8 cellular contexts compared by ENCODE assay signal in the genomic region with DNA sequence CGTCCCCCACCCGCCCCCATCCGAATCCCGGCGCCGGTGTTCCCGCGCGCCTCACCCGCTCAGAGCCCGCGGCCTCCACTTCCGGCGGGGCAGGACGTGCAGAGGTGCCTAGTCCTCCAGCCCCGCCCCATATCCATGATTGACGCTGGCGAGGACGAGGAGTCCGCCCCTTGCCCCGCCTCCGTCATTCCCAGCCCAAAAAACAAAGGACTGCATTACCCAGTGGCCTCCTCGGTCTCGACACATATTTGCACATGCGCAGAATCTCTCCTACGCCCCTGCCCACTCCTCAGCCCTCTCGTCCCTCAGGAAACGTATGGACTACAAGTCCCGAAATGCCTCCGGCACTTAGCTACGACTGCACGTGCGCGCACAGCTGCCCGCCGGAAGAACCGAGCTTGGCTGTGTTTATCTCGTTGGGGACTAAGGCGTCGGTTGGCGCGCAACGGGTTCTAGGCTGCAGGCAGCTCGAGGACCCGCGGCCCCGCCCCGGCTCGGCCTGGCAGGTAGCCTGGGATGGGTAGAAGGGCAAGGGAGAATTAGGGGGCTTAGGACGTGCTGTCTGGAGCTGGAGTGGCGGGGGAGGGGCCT. TPM values are rescaled to one million over a fixed set of nuclear protein-coding genes. Genes with fewer than 3 reads are reported as not detected.
A peak's percentile ranks its signal among the peaks of the same experiment; 100 is the strongest.
DNase-seq lines count a peak whose midpoint lies in the region; ATAC-seq and TF ChIP-seq lines count a peak whose summit lies in the region.

A gene with protein sequence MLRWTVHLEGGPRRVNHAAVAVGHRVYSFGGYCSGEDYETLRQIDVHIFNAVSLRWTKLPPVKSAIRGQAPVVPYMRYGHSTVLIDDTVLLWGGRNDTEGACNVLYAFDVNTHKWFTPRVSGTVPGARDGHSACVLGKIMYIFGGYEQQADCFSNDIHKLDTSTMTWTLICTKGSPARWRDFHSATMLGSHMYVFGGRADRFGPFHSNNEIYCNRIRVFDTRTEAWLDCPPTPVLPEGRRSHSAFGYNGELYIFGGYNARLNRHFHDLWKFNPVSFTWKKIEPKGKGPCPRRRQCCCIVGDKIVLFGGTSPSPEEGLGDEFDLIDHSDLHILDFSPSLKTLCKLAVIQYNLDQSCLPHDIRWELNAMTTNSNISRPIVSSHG (plus strand): TSS at position 407 of the 591 bp plus-strand sequence. CDS start 2,944 bp downstream, outside the sequence.
A gene (minus strand): TSS at position 104 of the 591 bp plus-strand sequence. CDS start 133 bp downstream, outside the sequence.

- no peaks in the 10 kb centered on the region for H3K9me3 Mint-ChIP-seq in dendritic cell treated with granulocyte-macrophage colony-stimulating factor and Interleukin-4, amounts not matched to agents 40 ng/mL and 50 ng/mL, for 4 days

- peak within 1 kb of the TSS; percentile 95 for H3K4me3 Mint-ChIP-seq in dendritic cell treated with granulocyte-macrophage colony-stimulating factor and Interleukin-4, amounts not matched to agents 40 ng/mL and 50 ng/mL, for 4 days

- H3K27me3 Mint-ChIP-seq in dendritic cell treated with granulocyte-macrophage colony-stimulating factor and Interleukin-4, amounts not matched to agents 40 ng/mL and 50 ng/mL, for 4 days, result no peaks in the 10 kb centered on the region

- H3K27ac Mint-ChIP-seq in dendritic cell treated with granulocyte-macrophage colony-stimulating factor and Interleukin-4, amounts not matched to agents 40 ng/mL and 50 ng/mL, for 4 days, result peak within 1 kb of the TSS; percentile 86

- H3K36me3 Mint-ChIP-seq in dendritic cell treated with granulocyte-macrophage colony-stimulating factor and Interleukin-4, amounts not matched to agents 40 ng/mL and 50 ng/mL, for 4 days (ENCODE audit: low read depth), result peaks cover 90% of the 10 kb centered on the region

- peaks cover 70% of the 10 kb centered on the region for H3K4me1 Mint-ChIP-seq in dendritic cell treated with granulocyte-macrophage colony-stimulating factor and Interleukin-4, amounts not matched to agents 40 ng/mL and 50 ng/mL, for 4 days (ENCODE audit: low read depth)

- no peak for TF ChIP-seq CTCF in C4-2B (conservative IDR thresholded peaks at IDR 0.05)

- DNase-seq in NCI-H774 (lab: John Stamatoyannopoulos, UW) (peak; percentile 99), left lobe of liver (ENCODE audit: low spot score) (peak; percentile 99)
- peak; percentile 98 to 99 for DNase-seq in activated CD4-positive, alpha-beta T cell treated with anti-CD3 and anti-CD28 coated beads, Interleukin-2, amount 50 U/mL, for 4 hours
- DNase-seq in stimulated activated CD4-positive, alpha-beta T cell treated with anti-CD3 and anti-CD28 coated beads, Interleukin-2, amount 100 ng/mL, for 4 hours (ENCODE audit: low read depth), result peak; percentile 98

- ATAC-seq in GM19395 (IDR thresholded peaks at IDR 0.05; ENCODE audit: unreplicated experiment) (peak; percentile 91), HG03565 (IDR thresholded peaks at IDR 0.05; ENCODE audit: unreplicated experiment) (peak; percentile 82), left lobe of liver (peak; percentile 97)

- intact Hi-C loops in dendritic cell treated with granulocyte-macrophage colony-stimulating factor and Interleukin-4, amounts not matched to agents 40 ng/mL and 50 ng/mL, for 4 days (cut with micrococcal nuclease), result loop anchor here (1.0 to 5.0 kb wide), 3 partner anchors 29 to 797 kb away; a partner anchor contains a TSS

- peak within 1 kb of the TSS; percentile 83 for H3K27ac ChIP-seq in C4-2B

RNA-seq across cellular contexts. Expression of the first gene that starts in this region (rescaled TPM):
- 42.5 TPM for total RNA-seq in left lobe of liver

RNA-seq across cellular contexts. Expression of the second gene that starts in this region (rescaled TPM):
- 20.2 TPM for total RNA-seq in left lobe of liver

Comparison
In these comparisons a context has a peak if more than half of its experiments do, and no peak if none do; other contexts are left out.
1. Peak in every context shown above with its lines: DNase-seq, ATAC-seq and H3K27ac ChIP-seq.